Comparison of ENCODE assay signal across 15 cellular contexts in genomic region chr19:49861541-49862410, GRCh38. TPM values are rescaled to one million over a fixed set of nuclear protein-coding genes. Genes with fewer than 3 reads are reported as not detected.
DNase-seq lines count a peak whose midpoint lies in the region; ATAC-seq, FAIRE-seq and TF ChIP-seq lines count a peak whose summit lies in the region.
"Had no signal": no experiment of that assay in that cellular context is flagged by ENCODE, and none has a peak within 500 bp of the region (broad histone marks: within the 10 kb centered on the region; RNA-seq: fewer than 3 reads in every experiment).

No MANE protein-coding gene starts in this region.

- no peaks in the 10 kb centered on the region for H3K27me3 ChIP-seq in lower lobe of right lung (ENCODE audit: low read depth)
- no peaks in the 10 kb centered on the region for H3K27me3 ChIP-seq in tibial nerve
- H3K27me3 ChIP-seq: ascending aorta had no signal

- TF ChIP-seq EP300 in tibial nerve (IDR thresholded peaks at IDR 0.05): no peak

- WGBS in tibial nerve, 2 donors: 76 to 82% methylated on average over 51 to 56 of the region's 62 CpGs

- no peak overlapping the region for H3K4me3 ChIP-seq in SK-N-MC
- H3K4me3 ChIP-seq in lower lobe of right lung: no peak overlapping the region
- H3K4me3 ChIP-seq in tibial nerve: no peak overlapping the region
- H3K4me3 ChIP-seq: ascending aorta had no signal

- no peak overlapping the region for H3K9ac ChIP-seq in SK-N-MC (ENCODE audit: insufficient read length)

- peak; percentile 39 for DNase-seq in left ventricle myocardium superior
- no peak for DNase-seq in Right ventricle myocardium superior
- DNase-seq in SK-N-MC (ENCODE audit: low read depth, low spot score): no peak
- peak; percentile 51 for DNase-seq in lower lobe of right lung
- no peak for DNase-seq in tibial nerve (ENCODE audit: low spot score in 2 of 2)
- no peak for DNase-seq in RCC 7860 (ENCODE audit: low spot score)
- no peak for DNase-seq in activated CD4-positive, CD25-positive, alpha-beta regulatory T cell treated with anti-CD3 and anti-CD28 coated beads, Interleukin-2, amount 50 U/mL, for 72 hours
- DNase-seq: activated CD8-positive, alpha-beta memory T cell treated with anti-CD3 and anti-CD28 coated beads for 24 hours; NCI-H1930 had no signal

- H3K27ac ChIP-seq in SK-N-MC (peak overlapping the region; percentile 70; the same call in 1 of the 2 replicates), lower lobe of right lung (no peak overlapping the region), tibial nerve (peak overlapping the region; percentile 76 to 86 (median 81))

- no peak for TF ChIP-seq CTCF in lower lobe of right lung (IDR thresholded peaks at IDR 0.05)
- TF ChIP-seq CTCF in tibial nerve (IDR thresholded peaks at IDR 0.05): no peak

- TF ChIP-seq POLR2A in tibial nerve (IDR thresholded peaks at IDR 0.05): no peak

- no peaks in the 10 kb centered on the region for H3K9me3 ChIP-seq in SK-N-MC (ENCODE audit: low read depth, low read length)
- no peaks in the 10 kb centered on the region for H3K9me3 ChIP-seq in lower lobe of right lung
- H3K9me3 ChIP-seq in tibial nerve: no peaks in the 10 kb centered on the region
- H3K9me3 ChIP-seq: ascending aorta had no signal

- no peak for FAIRE-seq in RCC 7860 (lab: Jason Lieb, UNC)
- FAIRE-seq: colon, endothelial cell of umbilical vein, HTR-8/SVneo had no signal

- ATAC-seq in left ventricle myocardium superior: no peak
- no peak for ATAC-seq in Right ventricle myocardium superior (ENCODE audit: poor library complexity)
- ATAC-seq in lower lobe of right lung: no peak
- no peak for ATAC-seq in HG02870 (IDR thresholded peaks at IDR 0.05; ENCODE audit: unreplicated experiment)

- H3K4me1 ChIP-seq in lower lobe of right lung (peaks cover 21% of the 10 kb centered on the region), tibial nerve (peaks cover 0 to 87% (median 26%) of the 10 kb centered on the region in 4 donors)

- intact Hi-C loops in left ventricle myocardium superior (cut with micrococcal nuclease) (no loop called here), Right ventricle myocardium superior (cut with DNase I) (loop anchor here (10.0 kb wide), 1 partner anchor 187 kb away; the partner anchor contains the start of gene PRMT1), lower lobe of right lung (cut with DNase I) (no loop called here)

- peaks cover 70% of the 10 kb centered on the region for H3K36me3 ChIP-seq in SK-N-MC (ENCODE audit: insufficient read depth, low read length)
- peaks cover 80% of the 10 kb centered on the region for H3K36me3 ChIP-seq in lower lobe of right lung
- H3K36me3 ChIP-seq in tibial nerve: peaks cover 0 to 78% (median 4%) of the 10 kb centered on the region in 3 donors

RNA-seq across cellular contexts. Expression of gene PNKP, which starts 5.6 kb away (rescaled TPM):
- 39.1 TPM for total RNA-seq in left ventricle myocardium superior
- 36.3 TPM for total RNA-seq in Right ventricle myocardium superior
- 78.0 TPM for total RNA-seq in lower lobe of right lung
- total RNA-seq in tibial nerve: 100 to 1,000 TPM in 1 of 4 donors, 10 to 100 TPM in 3; 52.7 to 158 (median 79.5) TPM

RNA-seq across cellular contexts. Expression of gene PTOV1, which starts 10.8 kb away (rescaled TPM):
- total RNA-seq in left ventricle myocardium superior (127 TPM), Right ventricle myocardium superior (120 TPM), lower lobe of right lung (124 TPM), tibial nerve (100 to 1,000 TPM in 2 of 4 donors, 10 to 100 TPM in 2; 75.6 to 113 (median 91.9) TPM)

RNA-seq across cellular contexts. Expression of gene AKT1S1, which starts 15.4 kb away (rescaled TPM):
- total RNA-seq in left ventricle myocardium superior (41.2 TPM), Right ventricle myocardium superior (35.0 TPM), lower lobe of right lung (29.7 TPM), tibial nerve (10 to 100 TPM; 20.6 to 27.4 (median 25.4) TPM)

RNA-seq across cellular contexts. Expression of gene TBC1D17, which starts 15.7 kb away (rescaled TPM):
- total RNA-seq in left ventricle myocardium superior (47.7 TPM), Right ventricle myocardium superior (46.0 TPM), lower lobe of right lung (53.1 TPM), tibial nerve (10 to 100 TPM; 47.7 to 56.5 (median 49.0) TPM)

RNA-seq across cellular contexts. Expression of gene IL4I1, which starts 34.9 kb away (rescaled TPM):
- not detected for total RNA-seq in left ventricle myocardium superior
- not detected for total RNA-seq in Right ventricle myocardium superior
- 1.6 TPM for total RNA-seq in lower lobe of right lung
- 1 to 10 TPM in 2 of 4 donors, under 1 TPM in 1, not detected in 1; 0.63 to 3.0 (median 1.7) TPM for total RNA-seq in tibial nerve
- total RNA-seq: MCF 10A had no signal

Comparison
In these comparisons a context has a peak if more than half of its experiments do, and no peak if none do; other contexts are left out.
1. DNase-seq: peak in left ventricle myocardium superior (single experiment) and lower lobe of right lung (single experiment); none in Right ventricle myocardium superior (single experiment), SK-N-MC (single experiment), tibial nerve (0 of 2), RCC 7860 (single experiment) and activated CD4-positive, CD25-positive, alpha-beta regulatory T cell treated with anti-CD3 and anti-CD28 coated beads, Interleukin-2, amount 50 U/mL, for 72 hours (single experiment).